1 cellular context compared by ENCODE assay signal in genomic region chr12:116598341-116599284, GRCh38.
A peak's percentile ranks its signal among the peaks of the same experiment; 100 is the strongest.
TF ChIP-seq lines count a peak whose summit lies in the region.

No MANE protein-coding gene starts in this region.

TF ChIP-seq in K562, 482 proteins besides CTCF, POLR2A, EP300 and RAD21 (continued from another document and continues in another):
- TF ChIP-seq NR0B1 (IDR thresholded peaks at IDR 0.05; ENCODE audit: partially characterized antibody) (no peak), CBX2 (IDR thresholded peaks at IDR 0.05; ENCODE audit: insufficient read depth, low read length, poor library complexity, severe bottlenecking) (no peak), ARHGAP35 (IDR thresholded peaks at IDR 0.05; ENCODE audit: partially characterized antibody) (no peak), TFAP4 (CRISPR knock-in tag; IDR thresholded peaks at IDR 0.05; ENCODE audit: borderline replicate concordance) (peak; percentile 67), ZNF212 (CRISPR knock-in tag; IDR thresholded peaks at IDR 0.05) (no peak), HNRNPK (IDR thresholded peaks at IDR 0.05; ENCODE audit: low read depth, low read length, poor library complexity, severe bottlenecking) (no peak), HDAC8 (tag; IDR thresholded peaks at IDR 0.05) (no peak), ZNF311 (CRISPR knock-in tag; IDR thresholded peaks at IDR 0.05) (no peak), ZBTB9 (CRISPR knock-in tag; IDR thresholded peaks at IDR 0.05) (0 out of 2 replicates have a peak, but pooled peaks have one; percentile 19), GTF2A2 (tag; IDR thresholded peaks at IDR 0.05) (peak; percentile 51; the same call in 1 of the 2 replicates), ZNF740 (CRISPR knock-in tag; IDR thresholded peaks at IDR 0.05) (no peak), ZNF740 (tag; IDR thresholded peaks at IDR 0.05) (peak in 1 of 2 experiments; percentile 50; a peak in 1 of 4 replicates), NBN (IDR thresholded peaks at IDR 0.05; ENCODE audit: low read depth) (0 out of 2 replicates have a peak, but pooled peaks have one; percentile 68), SNRNP70 (optimal IDR thresholded peaks at IDR 0.05; ENCODE audit: low read depth, low read length) (no peak), TAF7 (tag; IDR thresholded peaks at IDR 0.05) (peak; percentile 14; the same call in 1 of the 2 replicates), OTX1 (CRISPR knock-in tag; IDR thresholded peaks at IDR 0.05) (no peak), CREM (IDR thresholded peaks at IDR 0.05; ENCODE audit: low read depth) (peak; percentile 57), ZFP36 (IDR thresholded peaks at IDR 0.05; ENCODE audit: low read depth, low read length, partially characterized antibody) (no peak), DACH1 (IDR thresholded peaks at IDR 0.05; ENCODE audit: partially characterized antibody) (peak; percentile 54), SLC30A9 (CRISPR knock-in tag; IDR thresholded peaks at IDR 0.05) (no peak), PURB (CRISPR knock-in tag; IDR thresholded peaks at IDR 0.05; ENCODE audit: low read depth) (no peak), GABPA (tag; conservative IDR thresholded peaks at IDR 0.05; ENCODE audit: low read depth) (0 out of 2 replicates have a peak, but pooled peaks have one; percentile 15), ERF (CRISPR knock-in tag; IDR thresholded peaks at IDR 0.05) (0 out of 2 replicates have a peak, but pooled peaks have one; percentile 8), RBM17 (IDR thresholded peaks at IDR 0.05; ENCODE audit: borderline replicate concordance, low read depth, low read length) (no peak), ZNF165 (CRISPR knock-in tag; IDR thresholded peaks at IDR 0.05; ENCODE audit: borderline replicate concordance) (no peak), ZBTB17 (CRISPR knock-in tag; IDR thresholded peaks at IDR 0.05) (peak; percentile 81), NEUROD1 (IDR thresholded peaks at IDR 0.05; ENCODE audit: borderline replicate concordance, low read depth, low read length, partially characterized antibody) (peak; percentile 54), VEZF1 (CRISPR knock-in tag; IDR thresholded peaks at IDR 0.05) (peak; percentile 57; the same call in 1 of the 2 replicates), DMBX1 (CRISPR knock-in tag; IDR thresholded peaks at IDR 0.05; ENCODE audit: borderline replicate concordance) (peak; percentile 33; the same call in 1 of the 2 replicates), BHLHE40 (IDR thresholded peaks at IDR 0.05; ENCODE audit: low read length) (peak; percentile 82), THRB (CRISPR knock-in tag; conservative IDR thresholded peaks at IDR 0.05) (0 out of 2 replicates have a peak, but pooled peaks have one; percentile 22), RNF2 (IDR thresholded peaks at IDR 0.05) (peak; percentile 92), L3MBTL2 (IDR thresholded peaks at IDR 0.05) (peak; percentile 20; the same call in 1 of the 2 replicates), CCNT2 (IDR thresholded peaks at IDR 0.05; ENCODE audit: borderline replicate concordance, extremely low read depth, insufficient read length, low read depth, low read length) (peak; percentile 77), FOSL1 (tag; conservative IDR thresholded peaks at IDR 0.05) (peak; percentile 52; the same call in 1 of the 2 replicates), TRIM28 (IDR thresholded peaks at IDR 0.05) (no peak), ZNF197 (CRISPR knock-in tag; IDR thresholded peaks at IDR 0.05; ENCODE audit: low read depth) (peak; percentile 71; the same call in 1 of the 2 replicates), RFX5 (IDR thresholded peaks at IDR 0.05; ENCODE audit: low read depth, low read length) (no peak), NCOA6 (IDR thresholded peaks at IDR 0.05) (peak; percentile 22; the same call in 1 of the 2 replicates), ZNF324 (CRISPR knock-in tag; IDR thresholded peaks at IDR 0.05) (no peak), RCOR1 (IDR thresholded peaks at IDR 0.05; ENCODE audit: borderline replicate concordance in 1 of 2, low read depth in 2 of 2, low read length in 2 of 2) (peak in 1 of 2 experiments; percentile 92; a peak in 2 of 4 replicates), ZBTB40 (IDR thresholded peaks at IDR 0.05) (0 out of 2 replicates have a peak, but pooled peaks have one; percentile 6), ZBTB40 (CRISPR knock-in tag; IDR thresholded peaks at IDR 0.05) (no peak), ETS1 (conservative IDR thresholded peaks at IDR 0.05; ENCODE audit: control insufficient read depth, low read depth, low read length) (no peak), NR2C2 (CRISPR knock-in tag; IDR thresholded peaks at IDR 0.05) (no peak), NR2C2 (tag; IDR thresholded peaks at IDR 0.05) (peak; percentile 68; the same call in 1 of the 2 replicates), MAX (CRISPR knock-in tag; IDR thresholded peaks at IDR 0.05) (no peak), THRAP3 (IDR thresholded peaks at IDR 0.05; ENCODE audit: borderline replicate concordance) (no peak), MAFK (IDR thresholded peaks at IDR 0.05; ENCODE audit: low read length) (no peak)
